In the genomic region with DNA sequence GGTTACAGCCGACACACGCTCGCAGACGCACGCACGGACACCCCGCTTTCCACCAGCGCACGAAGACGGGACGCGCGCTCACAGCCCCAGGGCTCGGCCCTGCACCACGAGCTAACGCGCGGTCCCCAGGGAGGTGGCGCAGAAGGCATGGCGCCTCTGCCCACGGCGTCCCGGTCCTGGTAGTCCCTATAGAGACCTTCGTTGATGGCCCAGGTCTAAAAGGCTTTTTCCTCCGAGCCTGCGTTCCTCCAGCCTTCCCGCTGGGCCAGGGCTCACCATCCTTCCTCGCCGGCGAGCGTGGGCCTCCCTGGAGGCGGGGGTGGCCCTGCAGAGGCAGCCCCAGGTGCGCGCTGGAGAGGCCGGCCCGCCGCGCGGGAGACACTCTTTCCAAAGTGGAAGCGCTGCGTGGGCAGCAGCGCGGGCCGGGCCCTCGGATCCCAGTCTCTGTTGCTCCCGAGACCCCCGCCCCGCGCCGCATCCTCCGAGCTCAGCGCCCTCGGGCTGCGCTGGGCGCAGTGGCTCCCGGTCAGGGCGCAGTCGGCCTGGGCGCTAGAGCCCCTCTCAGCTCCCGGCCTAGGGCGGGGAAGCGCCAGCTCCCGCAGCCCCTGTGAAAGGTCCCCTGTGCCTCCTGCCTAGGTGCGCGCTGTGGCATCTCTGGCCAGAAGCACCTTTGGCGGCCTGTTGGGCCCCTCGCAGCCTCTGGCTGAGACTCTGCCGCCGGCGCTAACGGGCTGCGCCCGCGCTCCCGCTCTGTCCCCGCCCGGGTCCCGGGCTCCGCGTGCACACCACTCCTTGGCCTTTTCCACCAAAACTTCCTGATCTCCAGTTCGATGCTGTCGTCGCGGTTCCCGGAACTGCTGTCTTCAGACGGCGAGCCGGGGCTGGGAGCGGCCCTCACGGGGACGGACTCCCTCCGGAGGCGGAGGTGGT, we compare ENCODE assay signal across 11 cellular contexts. TPM values are rescaled to one million over a fixed set of nuclear protein-coding genes. Genes with fewer than 3 reads are reported as not detected.
A peak's percentile ranks its signal among the peaks of the same experiment; 100 is the strongest.
DNase-seq lines count a peak whose midpoint lies in the region; ATAC-seq and TF ChIP-seq lines count a peak whose summit lies in the region.
"Had no signal": no experiment of that assay in that cellular context is flagged by ENCODE, and none has a peak within 500 bp of the region (broad histone marks: within the 10 kb centered on the region; RNA-seq: fewer than 3 reads in every experiment).

No MANE protein-coding gene starts in this region.

- peaks cover 47% of the 10 kb centered on the region for H3K27me3 Mint-ChIP-seq in WTC11 (ENCODE audit: low read depth)

- H3K9me3 ChIP-seq in psoas muscle = no peaks in the 10 kb centered on the region

- no peaks in the 10 kb centered on the region for H3K9me3 Mint-ChIP-seq in WTC11
- H3K9me3 Mint-ChIP-seq: natural killer cell treated with Interleukin-12 subunit alpha and Interleukin-12 subunit beta and Interleukin-15 and Interleukin-18, amount 100 ng/mL, for 72 hours had no signal

- H3K4me1 ChIP-seq in psoas muscle = no peaks in the 10 kb centered on the region

- no peak overlapping the region for H3K27ac Mint-ChIP-seq in WTC11
- H3K27ac Mint-ChIP-seq: natural killer cell treated with Interleukin-12 subunit alpha and Interleukin-12 subunit beta and Interleukin-15 and Interleukin-18, amount 100 ng/mL, for 72 hours had no signal

- peak overlapping the region; percentile 28 for H3K4me3 ChIP-seq in fibroblast of the aortic adventitia (ENCODE audit: low read depth, low read length)
- H3K4me3 ChIP-seq in psoas muscle = peak overlapping the region; percentile 42

- WGBS in psoas muscle, 3 donors = 8 to 10% (median 9%) methylated on average over 79 to 93 of the region's 93 CpGs

- intact Hi-C loops in psoas muscle (cut with DNase I) = no loop called here

- no peak for TF ChIP-seq CTCF in WTC11 (IDR thresholded peaks at IDR 0.05)
- TF ChIP-seq CTCF in fibroblast of the aortic adventitia (IDR thresholded peaks at IDR 0.05; ENCODE audit: insufficient read depth, low read length) = no peak
- no peak for TF ChIP-seq CTCF in psoas muscle (IDR thresholded peaks at IDR 0.05)

- POLR2A ChIA-PET in WTC11 (lab: Charles Lee) = no interaction called here

- no peaks in the 10 kb centered on the region for H3K36me3 Mint-ChIP-seq in WTC11
- H3K36me3 Mint-ChIP-seq: natural killer cell treated with Interleukin-12 subunit alpha and Interleukin-12 subunit beta and Interleukin-15 and Interleukin-18, amount 100 ng/mL, for 72 hours had no signal

- no peak overlapping the region for H3K27ac ChIP-seq in psoas muscle

- peaks cover 0 to 30% (median 9%) of the 10 kb centered on the region in 3 donors for H3K27me3 ChIP-seq in psoas muscle (ENCODE audit: insufficient read depth in 3 of 3, low read length in 2 of 3)

- no peaks in the 10 kb centered on the region for H3K36me3 ChIP-seq in psoas muscle (ENCODE audit: insufficient read depth in 1 of 2, low read depth in 1 of 2)

- ATAC-seq in WTC11 (peak; percentile 79), psoas muscle (no peak), GM18909 (IDR thresholded peaks at IDR 0.05; ENCODE audit: poor library complexity, unreplicated experiment) (no peak)

- H3K4me1 Mint-ChIP-seq in WTC11 = no peaks in the 10 kb centered on the region

- CTCF ChIA-PET in WTC11 (lab: Charles Lee) = interaction anchor here (1.5 to 3.5 kb wide), 3 partner anchors 13 to 387 kb away, joined by 5 to 33 read pairs (median 6); no protein-coding TSS in a partner anchor

- DNase-seq in EL (peak; percentile 16), WTC11 (ENCODE audit: low spot score) (peak; percentile 67), fibroblast of the aortic adventitia (ENCODE audit: low read depth) (no peak), psoas muscle (no peak), COR-L47 (lab: John Stamatoyannopoulos, UW) (no peak), T1000 (lab: John Stamatoyannopoulos, UW) (no peak)
- DNase-seq in central memory CD4-positive, alpha-beta T cell = no peak
- DNase-seq: cerebellar nuclear complex, NCI-H1092 had no signal

- H3K4me3 Mint-ChIP-seq in WTC11 = peak overlapping the region; percentile 81
- H3K4me3 Mint-ChIP-seq: natural killer cell treated with Interleukin-12 subunit alpha and Interleukin-12 subunit beta and Interleukin-15 and Interleukin-18, amount 100 ng/mL, for 72 hours had no signal

TF ChIP-seq in WTC11, 78 proteins besides CTCF, POLR2A, EP300 and RAD21 (continues in another document):
- peak; percentile 58; the same call in 1 of the 2 replicates for TF ChIP-seq FOXP1 (CRISPR knock-in tag; IDR thresholded peaks at IDR 0.05; ENCODE audit: borderline replicate concordance)
- TF ChIP-seq, protein P1, sequence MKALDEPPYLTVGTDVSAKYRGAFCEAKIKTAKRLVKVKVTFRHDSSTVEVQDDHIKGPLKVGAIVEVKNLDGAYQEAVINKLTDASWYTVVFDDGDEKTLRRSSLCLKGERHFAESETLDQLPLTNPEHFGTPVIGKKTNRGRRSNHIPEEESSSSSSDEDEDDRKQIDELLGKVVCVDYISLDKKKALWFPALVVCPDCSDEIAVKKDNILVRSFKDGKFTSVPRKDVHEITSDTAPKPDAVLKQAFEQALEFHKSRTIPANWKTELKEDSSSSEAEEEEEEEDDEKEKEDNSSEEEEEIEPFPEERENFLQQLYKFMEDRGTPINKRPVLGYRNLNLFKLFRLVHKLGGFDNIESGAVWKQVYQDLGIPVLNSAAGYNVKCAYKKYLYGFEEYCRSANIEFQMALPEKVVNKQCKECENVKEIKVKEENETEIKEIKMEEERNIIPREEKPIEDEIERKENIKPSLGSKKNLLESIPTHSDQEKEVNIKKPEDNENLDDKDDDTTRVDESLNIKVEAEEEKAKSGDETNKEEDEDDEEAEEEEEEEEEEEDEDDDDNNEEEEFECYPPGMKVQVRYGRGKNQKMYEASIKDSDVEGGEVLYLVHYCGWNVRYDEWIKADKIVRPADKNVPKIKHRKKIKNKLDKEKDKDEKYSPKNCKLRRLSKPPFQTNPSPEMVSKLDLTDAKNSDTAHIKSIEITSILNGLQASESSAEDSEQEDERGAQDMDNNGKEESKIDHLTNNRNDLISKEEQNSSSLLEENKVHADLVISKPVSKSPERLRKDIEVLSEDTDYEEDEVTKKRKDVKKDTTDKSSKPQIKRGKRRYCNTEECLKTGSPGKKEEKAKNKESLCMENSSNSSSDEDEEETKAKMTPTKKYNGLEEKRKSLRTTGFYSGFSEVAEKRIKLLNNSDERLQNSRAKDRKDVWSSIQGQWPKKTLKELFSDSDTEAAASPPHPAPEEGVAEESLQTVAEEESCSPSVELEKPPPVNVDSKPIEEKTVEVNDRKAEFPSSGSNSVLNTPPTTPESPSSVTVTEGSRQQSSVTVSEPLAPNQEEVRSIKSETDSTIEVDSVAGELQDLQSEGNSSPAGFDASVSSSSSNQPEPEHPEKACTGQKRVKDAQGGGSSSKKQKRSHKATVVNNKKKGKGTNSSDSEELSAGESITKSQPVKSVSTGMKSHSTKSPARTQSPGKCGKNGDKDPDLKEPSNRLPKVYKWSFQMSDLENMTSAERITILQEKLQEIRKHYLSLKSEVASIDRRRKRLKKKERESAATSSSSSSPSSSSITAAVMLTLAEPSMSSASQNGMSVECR (CRISPR knock-in tag; IDR thresholded peaks at IDR 0.05; ENCODE audit: borderline replicate concordance) = no peak
- TF ChIP-seq ETV6 (CRISPR knock-in tag; IDR thresholded peaks at IDR 0.05) = no peak
- peak; percentile 67; the same call in 1 of the 2 replicates for TF ChIP-seq MYBL2 (CRISPR knock-in tag; IDR thresholded peaks at IDR 0.05)
- TF ChIP-seq, protein P2, sequence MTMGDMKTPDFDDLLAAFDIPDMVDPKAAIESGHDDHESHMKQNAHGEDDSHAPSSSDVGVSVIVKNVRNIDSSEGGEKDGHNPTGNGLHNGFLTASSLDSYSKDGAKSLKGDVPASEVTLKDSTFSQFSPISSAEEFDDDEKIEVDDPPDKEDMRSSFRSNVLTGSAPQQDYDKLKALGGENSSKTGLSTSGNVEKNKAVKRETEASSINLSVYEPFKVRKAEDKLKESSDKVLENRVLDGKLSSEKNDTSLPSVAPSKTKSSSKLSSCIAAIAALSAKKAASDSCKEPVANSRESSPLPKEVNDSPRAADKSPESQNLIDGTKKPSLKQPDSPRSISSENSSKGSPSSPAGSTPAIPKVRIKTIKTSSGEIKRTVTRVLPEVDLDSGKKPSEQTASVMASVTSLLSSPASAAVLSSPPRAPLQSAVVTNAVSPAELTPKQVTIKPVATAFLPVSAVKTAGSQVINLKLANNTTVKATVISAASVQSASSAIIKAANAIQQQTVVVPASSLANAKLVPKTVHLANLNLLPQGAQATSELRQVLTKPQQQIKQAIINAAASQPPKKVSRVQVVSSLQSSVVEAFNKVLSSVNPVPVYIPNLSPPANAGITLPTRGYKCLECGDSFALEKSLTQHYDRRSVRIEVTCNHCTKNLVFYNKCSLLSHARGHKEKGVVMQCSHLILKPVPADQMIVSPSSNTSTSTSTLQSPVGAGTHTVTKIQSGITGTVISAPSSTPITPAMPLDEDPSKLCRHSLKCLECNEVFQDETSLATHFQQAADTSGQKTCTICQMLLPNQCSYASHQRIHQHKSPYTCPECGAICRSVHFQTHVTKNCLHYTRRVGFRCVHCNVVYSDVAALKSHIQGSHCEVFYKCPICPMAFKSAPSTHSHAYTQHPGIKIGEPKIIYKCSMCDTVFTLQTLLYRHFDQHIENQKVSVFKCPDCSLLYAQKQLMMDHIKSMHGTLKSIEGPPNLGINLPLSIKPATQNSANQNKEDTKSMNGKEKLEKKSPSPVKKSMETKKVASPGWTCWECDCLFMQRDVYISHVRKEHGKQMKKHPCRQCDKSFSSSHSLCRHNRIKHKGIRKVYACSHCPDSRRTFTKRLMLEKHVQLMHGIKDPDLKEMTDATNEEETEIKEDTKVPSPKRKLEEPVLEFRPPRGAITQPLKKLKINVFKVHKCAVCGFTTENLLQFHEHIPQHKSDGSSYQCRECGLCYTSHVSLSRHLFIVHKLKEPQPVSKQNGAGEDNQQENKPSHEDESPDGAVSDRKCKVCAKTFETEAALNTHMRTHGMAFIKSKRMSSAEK (CRISPR knock-in tag; IDR thresholded peaks at IDR 0.05; ENCODE audit: borderline replicate concordance) = no peak
- TF ChIP-seq NFYB (CRISPR knock-in tag; conservative IDR thresholded peaks at IDR 0.05; ENCODE audit: low read depth) = no peak
- no peak for TF ChIP-seq ZBTB21 (CRISPR knock-in tag; IDR thresholded peaks at IDR 0.05; ENCODE audit: borderline replicate concordance)
- TF ChIP-seq SOX15 (CRISPR knock-in tag; IDR thresholded peaks at IDR 0.05) = no peak

RNA-seq across cellular contexts. Expression of gene FANCC, which starts 31.9 kb away (rescaled TPM):
- 10.9 to 14.3 TPM (median 12.9 TPM) in 3 replicates for total RNA-seq in WTC11 (2021)
- 5.5 and 15.9 TPM in 2 replicates for total RNA-seq in fibroblast of the aortic adventitia (ENCODE audit: low replicate concordance)
- total RNA-seq in psoas muscle = 1 to 10 TPM; 2.1 to 5.2 (median 4.2) TPM
- polyA plus RNA-seq in psoas muscle = 1 to 10 TPM; 2.2 to 3.6 (median 2.4) TPM

Comparison
In these comparisons a context has a peak if more than half of its experiments do, and no peak if none do; other contexts are left out.
1. DNase-seq: peak in EL (single experiment) and WTC11 (single experiment); none in fibroblast of the aortic adventitia (single experiment), psoas muscle (0 of 2), COR-L47 (single experiment), central memory CD4-positive, alpha-beta T cell (single experiment) and T1000 (single experiment).